In genomic region chr3:33037479-33037878, GRCh38 we compare ENCODE assay signal across 25 cellular contexts.
"Had no signal": no experiment of that assay in that cellular context is flagged by ENCODE, and none has a peak within 500 bp of the region (broad histone marks: within the 10 kb centered on the region; RNA-seq: fewer than 3 reads in every experiment).

No MANE protein-coding gene starts in this region.

- H3K9me3 ChIP-seq: adrenal gland had no signal

- H3K4me1 ChIP-seq: adrenal gland had no signal

- H3K4me3 ChIP-seq: adrenal gland, SK-N-MC had no signal

- H3K27ac Mint-ChIP-seq: activated CD8-positive, alpha-beta T cell treated with anti-CD3 and anti-CD28 coated beads for 36 hours; activated naive CD8-positive, alpha-beta T cell treated with anti-CD3 and anti-CD28 coated beads, Interleukin-2, amount 10 ng/mL, durations not matched to agents 7 days and 5 days; activated T-cell treated with anti-CD3 and anti-CD28 coated beads, Interleukin-2, amount 50 U/mL, for 72 hours; activated T-helper 2 cell treated with anti-CD3 and anti-CD28 coated beads, Interferon-gamma antibody, Interleukin-2, Interleukin-4, amounts not matched to agents 10 μg/mL and 5 μg/mL and 100 μg/mL, durations not matched to agents 14 hours and 24 hours and 36 hours; T-cell had no signal

- H3K4me3 Mint-ChIP-seq: activated CD8-positive, alpha-beta T cell treated with anti-CD3 and anti-CD28 coated beads for 36 hours; activated naive CD8-positive, alpha-beta T cell treated with anti-CD3 and anti-CD28 coated beads, Interleukin-2, amount 10 ng/mL, durations not matched to agents 7 days and 5 days; activated T-cell treated with anti-CD3 and anti-CD28 coated beads, Interleukin-2, amount 50 U/mL, for 72 hours; T-cell had no signal

- DNase-seq: activated CD4-positive, alpha-beta T cell treated with anti-CD3 and anti-CD28 coated beads for 4 hours; activated CD8-positive, alpha-beta memory T cell treated with anti-CD3 and anti-CD28 coated beads, Interleukin-2, amount 50 U/mL, for 4 hours; activated CD8-positive, alpha-beta T cell treated with anti-CD3 and anti-CD28 coated beads for 36 hours; activated naive CD4-positive, alpha-beta T cell treated with anti-CD3 and anti-CD28 coated beads, Interleukin-2, amount 50 U/mL, for 16 hours; activated naive CD8-positive, alpha-beta T cell treated with anti-CD3 and anti-CD28 coated beads, Interleukin-2, amount 10 ng/mL, durations not matched to agents 7 days and 5 days; activated T-cell treated with anti-CD3 and anti-CD28 coated beads, Interleukin-2, amount 50 U/mL, for 72 hours; adrenal gland; anterior cingulate cortex; Kasumi-1; KBM-7; NCI-H1092 treated with DMSO at 0.1 percent for 48 hours; NCI-H1417 treated with DMSO at 0.1 percent for 48 hours; NCI-H1694; NCI-H2029; NCI-H2107; NCI-H2171 treated with DMSO at 0.1 percent for 48 hours; NCI-H226; NCI-H526; NCI-H82; RPMI8226; T-cell had no signal

- ATAC-seq: activated CD4-positive, CD25-positive, alpha-beta regulatory T cell treated with anti-CD3 and anti-CD28 coated beads, Interleukin-2, amount 50 U/mL, for 24 hours; activated CD8-positive, alpha-beta T cell treated with anti-CD3 and anti-CD28 coated beads for 36 hours; activated T-cell treated with anti-CD3 and anti-CD28 coated beads, Interleukin-2, amount 50 U/mL, for 72 hours; Right ventricle myocardium inferior; T-cell had no signal

- H3K27me3 ChIP-seq: adrenal gland had no signal

- H3K27me3 Mint-ChIP-seq: activated CD8-positive, alpha-beta T cell treated with anti-CD3 and anti-CD28 coated beads for 36 hours; activated naive CD8-positive, alpha-beta T cell treated with anti-CD3 and anti-CD28 coated beads, Interleukin-2, amount 10 ng/mL, durations not matched to agents 7 days and 5 days; T-cell had no signal

- H3K27ac ChIP-seq: adrenal gland, SK-N-MC had no signal
